ENCODE assay signal across 8 cellular contexts in genomic region chr1:16978589-16979474, GRCh38. TPM values are rescaled to one million over a fixed set of nuclear protein-coding genes. Genes with fewer than 3 reads are reported as not detected.
DNase-seq lines count a peak whose midpoint lies in the region; ATAC-seq, FAIRE-seq and TF ChIP-seq lines count a peak whose summit lies in the region.
"Had no signal": no experiment of that assay in that cellular context is flagged by ENCODE, and none has a peak within 500 bp of the region (broad histone marks: within the 10 kb centered on the region; RNA-seq: fewer than 3 reads in every experiment).

No MANE protein-coding gene starts in this region.

- peak overlapping the region; percentile 79 for H3K4me2 ChIP-seq in mesendoderm (ENCODE audit: low read length)
- H3K4me2 ChIP-seq in Karpas-422 (ENCODE audit: low read depth, low read length, poor library complexity, severe bottlenecking): no peak overlapping the region

- H4K5ac ChIP-seq in mesendoderm (ENCODE audit: low read length): no peak overlapping the region

- H2BK5ac ChIP-seq in mesendoderm (ENCODE audit: low read length): no peak overlapping the region

- H3K4me3 ChIP-seq in mesendoderm (ENCODE audit: low read length): no peak overlapping the region
- H3K4me3 ChIP-seq in upper lobe of right lung: peak overlapping the region; percentile 50
- H3K4me3 ChIP-seq in Karpas-422 (ENCODE audit: low read length): no peak overlapping the region

- no peak overlapping the region for H3K4ac ChIP-seq in mesendoderm (ENCODE audit: low read depth, low read length)

- H3K27ac ChIP-seq in mesendoderm (ENCODE audit: low read depth, low read length) (no peak overlapping the region), upper lobe of right lung (peak overlapping the region; percentile 78), Karpas-422 (ENCODE audit: low read length) (no peak overlapping the region)

- no peaks in the 10 kb centered on the region for H4K20me1 ChIP-seq in Karpas-422 (ENCODE audit: insufficient read depth, low read depth, low read length)

- peak; percentile 18 for ATAC-seq in upper lobe of right lung

- H2BK120ac ChIP-seq in mesendoderm (ENCODE audit: low read depth, low read length): no peak overlapping the region

- no peak overlapping the region for H2AFZ ChIP-seq in Karpas-422 (ENCODE audit: low read length)

- H3K27ac Mint-ChIP-seq in endothelial cell (ENCODE audit: unreplicated experiment): no peak overlapping the region

- TF ChIP-seq CTCF in endothelial cell (IDR thresholded peaks at IDR 0.05; ENCODE audit: unreplicated experiment) (no peak), upper lobe of right lung (IDR thresholded peaks at IDR 0.05) (no peak)

- H2AK5ac ChIP-seq in mesendoderm (ENCODE audit: low read length): no peak overlapping the region

- peak overlapping the region; percentile 92 for H3K56ac ChIP-seq in mesendoderm (ENCODE audit: low read length)

- no peaks in the 10 kb centered on the region for H3K9me3 Mint-ChIP-seq in endothelial cell (ENCODE audit: unreplicated experiment)

- H3K9me2 ChIP-seq in Karpas-422 (replicated peaks; ENCODE audit: insufficient read depth, low read length): no peaks in the 10 kb centered on the region

- peaks cover 2% of the 10 kb centered on the region for H3K4me1 ChIP-seq in mesendoderm (ENCODE audit: control insufficient read depth, low read depth, low read length)
- H3K4me1 ChIP-seq in upper lobe of right lung: no peaks in the 10 kb centered on the region
- H3K4me1 ChIP-seq in Karpas-422 (ENCODE audit: low read length): no peaks in the 10 kb centered on the region

- peaks cover 13% of the 10 kb centered on the region for H3K27me3 Mint-ChIP-seq in endothelial cell (ENCODE audit: unreplicated experiment)

- H4K8ac ChIP-seq in mesendoderm (ENCODE audit: low read depth, low read length): no peak overlapping the region

- H3K23ac ChIP-seq in mesendoderm (ENCODE audit: low read length): no peak overlapping the region

- no peak for FAIRE-seq in urothelium cell line (lab: Jason Lieb, UNC)

- peak overlapping the region; percentile 85 for H3K4me3 Mint-ChIP-seq in endothelial cell (ENCODE audit: unreplicated experiment)

- peak; percentile 37 for DNase-seq in NCI-H69 (lab: John Stamatoyannopoulos, UW)
- no peak for DNase-seq in endothelial cell (ENCODE audit: low spot score)
- DNase-seq in mesendoderm: no peak
- DNase-seq in upper lobe of right lung: no peak
- no peak for DNase-seq in NCI-H82 (lab: John Stamatoyannopoulos, UW)
- no peak for DNase-seq in Karpas-422
- no peak for DNase-seq in urothelium cell line (ENCODE audit: low spot score)
- DNase-seq: KBM-7 had no signal

- no peak overlapping the region for H2BK15ac ChIP-seq in mesendoderm (replicated peaks; ENCODE audit: low read depth)

- peak overlapping the region; percentile 90 for H3K9ac ChIP-seq in mesendoderm (ENCODE audit: low read length)
- H3K9ac ChIP-seq in Karpas-422 (ENCODE audit: low read length): no peak overlapping the region

- peaks cover 9% of the 10 kb centered on the region for H3K36me3 Mint-ChIP-seq in endothelial cell (ENCODE audit: low read depth, unreplicated experiment)

- WGBS in mesendoderm (ENCODE audit: extremely low coverage, insufficient coverage, low lambda C conversion rate): no CpG with 5 or more reads among the region's 19 CpGs

- H3K27me3 ChIP-seq in mesendoderm (ENCODE audit: insufficient read depth, low read length, poor library complexity) (no peaks in the 10 kb centered on the region), upper lobe of right lung (no peaks in the 10 kb centered on the region), Karpas-422 (ENCODE audit: low read length) (no peaks in the 10 kb centered on the region)

- intact Hi-C loops in upper lobe of right lung (cut with DNase I): no loop called here

- peak overlapping the region; percentile 11 for H3K18ac ChIP-seq in mesendoderm (ENCODE audit: low read length)

- peaks cover 10% of the 10 kb centered on the region for H3K79me1 ChIP-seq in mesendoderm (ENCODE audit: low read length)

- H3K9me3 ChIP-seq in upper lobe of right lung (no peaks in the 10 kb centered on the region), Karpas-422 (ENCODE audit: low read length) (no peaks in the 10 kb centered on the region)

- H3K79me2 ChIP-seq in mesendoderm (ENCODE audit: control insufficient read depth, insufficient read depth, low read length) (peaks cover 10% of the 10 kb centered on the region), Karpas-422 (ENCODE audit: low read length) (no peaks in the 10 kb centered on the region)

- peaks cover 17% of the 10 kb centered on the region for H3K4me1 Mint-ChIP-seq in endothelial cell (ENCODE audit: unreplicated experiment)

- H3K36me3 ChIP-seq in mesendoderm (ENCODE audit: control insufficient read depth, insufficient read depth, low read length) (no peaks in the 10 kb centered on the region), upper lobe of right lung (no peaks in the 10 kb centered on the region), Karpas-422 (ENCODE audit: insufficient read depth, low read length) (no peaks in the 10 kb centered on the region)

RNA-seq across cellular contexts. Expression of gene MFAP2, which starts 1.6 kb away (rescaled TPM):
- 154 TPM for total RNA-seq in endothelial cell (ENCODE audit: unreplicated experiment)
- 137 TPM for polyA plus RNA-seq in mesendoderm (2013, experiment 1 of 2)
- 141 TPM for polyA plus RNA-seq in mesendoderm (2013, experiment 2 of 2)
- 14.8 TPM for total RNA-seq in upper lobe of right lung
- total RNA-seq in Karpas-422 (2014; rRNA removed; shearing (Covaris generic); ENCODE audit: low replicate concordance): not detected in 2 replicates

RNA-seq across cellular contexts. Expression of gene ATP13A2, which starts 32.9 kb away (rescaled TPM):
- total RNA-seq in endothelial cell (ENCODE audit: unreplicated experiment) (55.6 TPM), upper lobe of right lung (42.1 TPM)
- polyA plus RNA-seq in mesendoderm (2013, experiment 1 of 2): 37.2 TPM
- polyA plus RNA-seq in mesendoderm (2013, experiment 2 of 2): 39.3 TPM
- total RNA-seq in Karpas-422 (2014; rRNA removed; shearing (Covaris generic); ENCODE audit: low replicate concordance): 13.6 and 24.1 TPM in 2 replicates

RNA-seq across cellular contexts. Expression of gene CROCC, which starts 57.1 kb away (rescaled TPM):
- total RNA-seq in endothelial cell (ENCODE audit: unreplicated experiment) (38.9 TPM), upper lobe of right lung (20.9 TPM)
- 10.7 TPM for polyA plus RNA-seq in mesendoderm (2013, experiment 1 of 2)
- polyA plus RNA-seq in mesendoderm (2013, experiment 2 of 2): 10.0 TPM
- total RNA-seq in Karpas-422 (2014; rRNA removed; shearing (Covaris generic); ENCODE audit: low replicate concordance): 12.1 and 29.1 TPM in 2 replicates

Comparison
In these comparisons a context has a peak if more than half of its experiments do, and no peak if none do; other contexts are left out.
1. RNA of gene MFAP2, which starts 1.6 kb away (total RNA-seq): 154 TPM in endothelial cell (single experiment) and 14.8 TPM in upper lobe of right lung (single experiment); not detected in Karpas-422; every median in the first group is over 10 times any median in the second.